Comparison of ENCODE assay signal across 10 cellular contexts in the genomic region with DNA sequence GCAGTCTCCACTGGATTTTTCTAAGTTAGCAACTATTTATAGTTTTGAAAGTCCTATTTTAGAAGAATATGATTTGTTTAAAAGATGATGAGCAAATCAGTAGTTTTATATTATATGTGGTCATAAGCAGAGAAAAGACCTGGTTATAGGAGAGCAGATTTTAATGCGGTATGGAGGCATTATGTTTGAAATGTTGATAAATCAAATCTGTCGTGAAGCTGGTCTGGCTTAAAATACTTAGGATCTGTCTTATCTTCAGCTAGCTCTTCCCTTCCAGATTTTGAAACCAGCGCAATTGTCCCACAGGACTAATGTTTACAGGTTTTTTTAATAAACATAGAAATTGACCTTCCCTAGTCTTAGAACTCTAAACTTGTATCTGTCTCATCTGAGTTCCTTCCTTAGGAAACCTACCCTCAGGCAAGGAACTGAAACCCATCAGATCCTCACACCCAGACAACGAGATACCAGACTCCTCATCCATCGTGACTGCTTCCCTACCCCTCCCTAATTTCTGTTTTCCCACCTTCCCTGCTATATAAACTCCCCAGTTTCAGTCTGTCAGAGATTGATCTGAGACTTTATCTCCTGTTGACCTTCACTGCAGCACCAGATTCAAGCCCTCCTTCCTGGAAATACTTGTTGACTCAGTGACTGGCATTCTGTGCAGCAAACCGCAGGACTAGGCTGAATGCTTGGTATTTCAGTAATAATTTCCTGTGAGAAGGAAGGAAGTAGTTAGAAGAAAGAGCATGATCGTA. TPM values are rescaled to one million over a fixed set of nuclear protein-coding genes. Genes with fewer than 3 reads are reported as not detected.
DNase-seq lines count a peak whose midpoint lies in the region; ATAC-seq and TF ChIP-seq lines count a peak whose summit lies in the region.
"Had no signal": no experiment of that assay in that cellular context is flagged by ENCODE, and none has a peak within 500 bp of the region (broad histone marks: within the 10 kb centered on the region; RNA-seq: fewer than 3 reads in every experiment).

No MANE protein-coding gene starts in this region.

- DNase-seq in AG20443 (ENCODE audit: low spot score) (peak; percentile 69), left lung (no peak), NCI-H510A (lab: John Stamatoyannopoulos, UW) (no peak), transverse colon (no peak), OCI-M2 (lab: John Stamatoyannopoulos, UW; ENCODE audit: unreplicated experiment) (no peak)
- peak; percentile 65 for DNase-seq in activated CD8-positive, alpha-beta T cell treated with anti-CD3 and anti-CD28 coated beads for 36 hours
- DNase-seq: central memory CD4-positive, alpha-beta T cell; NCI-H1092 had no signal

- H3K4me1 ChIP-seq in HEK293 (ENCODE audit: control insufficient read depth, insufficient read depth, low read length) (peaks cover 7% of the 10 kb centered on the region), left lung (peaks cover 0 to 30% of the 10 kb centered on the region in 2 donors), transverse colon (peaks cover 0 to 7% (median 0%) of the 10 kb centered on the region in 4 donors)

- POLR2A ChIA-PET in HEK293 (lab: Yijun Ruan, JAX): no interaction called here
- POLR2A ChIA-PET in activated CD8-positive, alpha-beta T cell treated with anti-CD3 and anti-CD28 coated beads for 36 hours (lab: Charles Lee): no interaction called here

- peaks cover 2% of the 10 kb centered on the region for H3K27me3 Mint-ChIP-seq in activated CD8-positive, alpha-beta T cell treated with anti-CD3 and anti-CD28 coated beads for 36 hours

- TF ChIP-seq EP300 in transverse colon (IDR thresholded peaks at IDR 0.05; ENCODE audit: low read depth): no peak

- peaks cover 2% of the 10 kb centered on the region for H3K36me3 Mint-ChIP-seq in activated CD8-positive, alpha-beta T cell treated with anti-CD3 and anti-CD28 coated beads for 36 hours (ENCODE audit: low read depth)

- no peaks in the 10 kb centered on the region for H3K9me3 Mint-ChIP-seq in activated CD8-positive, alpha-beta T cell treated with anti-CD3 and anti-CD28 coated beads for 36 hours

- 54 to 63% methylated on average over 6 to 7 of the region's 7 CpGs for WGBS in transverse colon (ENCODE audit: low coverage in 1 of 2), 2 donors

- peak; percentile 82 for ATAC-seq in activated CD8-positive, alpha-beta T cell treated with anti-CD3 and anti-CD28 coated beads for 36 hours
- ATAC-seq in left lung: peak; percentile 79
- no peak for ATAC-seq in GM19455 (IDR thresholded peaks at IDR 0.05; ENCODE audit: unreplicated experiment)

- no peak overlapping the region for H3K27ac ChIP-seq in HEK293 (ENCODE audit: extremely low read depth, low read depth, low read length)
- peak overlapping the region in 1 of 2 donors; percentile 85 for H3K27ac ChIP-seq in left lung
- no peak overlapping the region for H3K27ac ChIP-seq in transverse colon

- H3K27me3 ChIP-seq in left lung (no peaks in the 10 kb centered on the region), transverse colon (no peaks in the 10 kb centered on the region)

- peak overlapping the region; percentile 22 for H3K4me3 Mint-ChIP-seq in activated CD8-positive, alpha-beta T cell treated with anti-CD3 and anti-CD28 coated beads for 36 hours

- no peaks in the 10 kb centered on the region for H3K36me3 ChIP-seq in HEK293 (ENCODE audit: control insufficient read depth in 2 of 2, insufficient read depth in 1 of 2, low read length in 2 of 2)
- H3K36me3 ChIP-seq in left lung: no peaks in the 10 kb centered on the region
- H3K36me3 ChIP-seq in transverse colon: no peaks in the 10 kb centered on the region

- CTCF ChIA-PET in HEK293 (lab: Yijun Ruan, JAX): interaction anchor here (1.0 kb wide), 1 partner anchor 9 kb away, joined by 6 read pairs; no protein-coding TSS in a partner anchor
- CTCF ChIA-PET in activated CD8-positive, alpha-beta T cell treated with anti-CD3 and anti-CD28 coated beads for 36 hours (lab: Charles Lee): interaction anchor here (1.4 to 3.2 kb wide), 3 partner anchors 30 to 48 kb away, joined by 5 to 11 read pairs (median 7); partner anchors contain the start of gene CEACAM1

- H3K9me3 ChIP-seq in HEK293 (ENCODE audit: control insufficient read depth, insufficient read depth, low read depth, low read length) (no peaks in the 10 kb centered on the region), left lung (no peaks in the 10 kb centered on the region), transverse colon (no peaks in the 10 kb centered on the region)

- TF ChIP-seq CTCF in HEK293 (tag by site-specific recombination; IDR thresholded peaks at IDR 0.05): no peak
- no peak for TF ChIP-seq CTCF in activated CD8-positive, alpha-beta T cell treated with anti-CD3 and anti-CD28 coated beads for 36 hours (IDR thresholded peaks at IDR 0.05)
- no peak for TF ChIP-seq CTCF in left lung (IDR thresholded peaks at IDR 0.05)
- no peak for TF ChIP-seq CTCF in transverse colon (IDR thresholded peaks at IDR 0.05)

- in situ Hi-C loops in transverse colon (cut with MboI; ENCODE audit: low pct_ligation_motif_present in 1 of 4, low pct_unique_long_range_greater_than_20kb in 1 of 4, low sequenced_read_pairs in 3 of 4): no loop called here

- intact Hi-C loops in activated CD8-positive, alpha-beta T cell treated with anti-CD3 and anti-CD28 coated beads for 36 hours (cut with micrococcal nuclease): no loop called here
- intact Hi-C loops in left lung (cut with DNase I) (no loop called here), transverse colon (cut with DNase I; ENCODE audit: low total_unique reads) (no loop called here)

- TF ChIP-seq POLR2A in transverse colon (IDR thresholded peaks at IDR 0.05): no peak

- H3K27ac Mint-ChIP-seq in activated CD8-positive, alpha-beta T cell treated with anti-CD3 and anti-CD28 coated beads for 36 hours: peak overlapping the region; percentile 84

- no peak overlapping the region for H3K4me3 ChIP-seq in HEK293 (ENCODE audit: low read depth, low read length)
- H3K4me3 ChIP-seq in left lung: no peak overlapping the region
- H3K4me3 ChIP-seq in transverse colon: no peak overlapping the region

- peaks cover 16% of the 10 kb centered on the region for H3K4me1 Mint-ChIP-seq in activated CD8-positive, alpha-beta T cell treated with anti-CD3 and anti-CD28 coated beads for 36 hours (ENCODE audit: low read depth)

TF ChIP-seq in HEK293, 187 proteins besides CTCF, POLR2A, EP300 and RAD21 (continues in another document):
- TF ChIP-seq GLI2 (tag by site-specific recombination; IDR thresholded peaks at IDR 0.05; ENCODE audit: borderline replicate concordance, low read depth): no peak
- TF ChIP-seq ZNF175 (tag by site-specific recombination; IDR thresholded peaks at IDR 0.05): no peak
- no peak for TF ChIP-seq ZNF146 (tag by site-specific recombination; IDR thresholded peaks at IDR 0.05)
- TF ChIP-seq, protein P1, sequence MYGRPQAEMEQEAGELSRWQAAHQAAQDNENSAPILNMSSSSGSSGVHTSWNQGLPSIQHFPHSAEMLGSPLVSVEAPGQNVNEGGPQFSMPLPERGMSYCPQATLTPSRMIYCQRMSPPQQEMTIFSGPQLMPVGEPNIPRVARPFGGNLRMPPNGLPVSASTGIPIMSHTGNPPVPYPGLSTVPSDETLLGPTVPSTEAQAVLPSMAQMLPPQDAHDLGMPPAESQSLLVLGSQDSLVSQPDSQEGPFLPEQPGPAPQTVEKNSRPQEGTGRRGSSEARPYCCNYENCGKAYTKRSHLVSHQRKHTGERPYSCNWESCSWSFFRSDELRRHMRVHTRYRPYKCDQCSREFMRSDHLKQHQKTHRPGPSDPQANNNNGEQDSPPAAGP (tag by site-specific recombination; IDR thresholded peaks at IDR 0.05): peak; percentile 73
- no peak for TF ChIP-seq ZNF366 (tag by site-specific recombination; conservative IDR thresholded peaks at IDR 0.05)
- no peak for TF ChIP-seq ZNF707 (tag by site-specific recombination; IDR thresholded peaks at IDR 0.05)
- TF ChIP-seq ZNF148 (tag by site-specific recombination; IDR thresholded peaks at IDR 0.05; ENCODE audit: borderline replicate concordance): no peak
- no peak for TF ChIP-seq ZSCAN16 (tag by site-specific recombination; IDR thresholded peaks at IDR 0.05)
- TF ChIP-seq, protein P2, sequence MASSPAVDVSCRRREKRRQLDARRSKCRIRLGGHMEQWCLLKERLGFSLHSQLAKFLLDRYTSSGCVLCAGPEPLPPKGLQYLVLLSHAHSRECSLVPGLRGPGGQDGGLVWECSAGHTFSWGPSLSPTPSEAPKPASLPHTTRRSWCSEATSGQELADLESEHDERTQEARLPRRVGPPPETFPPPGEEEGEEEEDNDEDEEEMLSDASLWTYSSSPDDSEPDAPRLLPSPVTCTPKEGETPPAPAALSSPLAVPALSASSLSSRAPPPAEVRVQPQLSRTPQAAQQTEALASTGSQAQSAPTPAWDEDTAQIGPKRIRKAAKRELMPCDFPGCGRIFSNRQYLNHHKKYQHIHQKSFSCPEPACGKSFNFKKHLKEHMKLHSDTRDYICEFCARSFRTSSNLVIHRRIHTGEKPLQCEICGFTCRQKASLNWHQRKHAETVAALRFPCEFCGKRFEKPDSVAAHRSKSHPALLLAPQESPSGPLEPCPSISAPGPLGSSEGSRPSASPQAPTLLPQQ (tag by site-specific recombination; IDR thresholded peaks at IDR 0.05): no peak

RNA-seq across cellular contexts. Expression of gene CXCL17, which starts 37.8 kb away (rescaled TPM):
- not detected for total RNA-seq in activated CD8-positive, alpha-beta T cell treated with anti-CD3 and anti-CD28 coated beads for 36 hours
- total RNA-seq in left lung (100 to 1,000 TPM; 162 to 257 TPM), transverse colon (not detected)

RNA-seq across cellular contexts. Expression of gene CEACAM1, which starts 47.8 kb away (rescaled TPM):
- total RNA-seq in activated CD8-positive, alpha-beta T cell treated with anti-CD3 and anti-CD28 coated beads for 36 hours: 1 to 10 TPM; 5.2 to 5.3 TPM
- total RNA-seq in left lung (10 to 100 TPM; 12.4 to 24.0 TPM), transverse colon (100 to 1,000 TPM in 3 of 4 donors, 10 to 100 TPM in 1; 38.6 to 835 (median 564) TPM)

RNA-seq across cellular contexts. Expression of gene LIPE, which starts 53.3 kb away (rescaled TPM):
- total RNA-seq in activated CD8-positive, alpha-beta T cell treated with anti-CD3 and anti-CD28 coated beads for 36 hours: 10 to 100 TPM; 28.4 to 34.3 TPM
- total RNA-seq in left lung: 1 to 10 TPM; 4.0 to 5.9 TPM
- total RNA-seq in transverse colon: 10 to 100 TPM in 3 of 4 donors, 1 to 10 TPM in 1; 7.1 to 60.2 (median 25.9) TPM

Comparison
In these comparisons a context has a peak if more than half of its experiments do, and no peak if none do; other contexts are left out.
1. DNase-seq: peak in AG20443 (single experiment) and activated CD8-positive, alpha-beta T cell treated with anti-CD3 and anti-CD28 coated beads for 36 hours (single experiment); none in left lung (0 of 2), NCI-H510A (single experiment), transverse colon (single experiment) and OCI-M2 (single experiment).
2. RNA of gene CXCL17, which starts 37.8 kb away (total RNA-seq): 162 to 257 TPM in left lung; not detected in activated CD8-positive, alpha-beta T cell treated with anti-CD3 and anti-CD28 coated beads for 36 hours and not detected in transverse colon; every median in the first group is over 100 times any median in the second.